Comparison of ENCODE assay signal across 10 cellular contexts in genomic region chr13:42836930-42837329, GRCh38. TPM values are rescaled to one million over a fixed set of nuclear protein-coding genes. Genes with fewer than 3 reads are reported as not detected.
A peak's percentile ranks its signal among the peaks of the same experiment; 100 is the strongest.
DNase-seq lines count a peak whose midpoint lies in the region; ATAC-seq and TF ChIP-seq lines count a peak whose summit lies in the region.
"Had no signal": no experiment of that assay in that cellular context is flagged by ENCODE, and none has a peak within 500 bp of the region (broad histone marks: within the 10 kb centered on the region; RNA-seq: fewer than 3 reads in every experiment).

No MANE protein-coding gene starts in this region.

- peaks cover 6% of the 10 kb centered on the region for H3K4me1 Mint-ChIP-seq in activated T-helper 17 cell treated with anti-CD3 and anti-CD28 coated beads, Interleukin-2, amount 50 U/mL, for 72 hours

- no peak overlapping the region for H3K27ac Mint-ChIP-seq in activated T-helper 17 cell treated with anti-CD3 and anti-CD28 coated beads, Interleukin-2, amount 50 U/mL, for 72 hours

- H3K27me3 Mint-ChIP-seq in activated T-helper 17 cell treated with anti-CD3 and anti-CD28 coated beads, Interleukin-2, amount 50 U/mL, for 72 hours: peaks cover 10% of the 10 kb centered on the region
- H3K27me3 Mint-ChIP-seq: brain had no signal

- H3K9me3 ChIP-seq in liver (ENCODE audit: control insufficient read depth in 4 of 4, low read length in 3 of 4): no peaks in the 10 kb centered on the region

- TF ChIP-seq RAD21 in liver (IDR thresholded peaks at IDR 0.05): peak; percentile 76 to 79

- peaks cover 0 to 9% (median 5%) of the 10 kb centered on the region in 4 donors for H3K4me1 ChIP-seq in liver (ENCODE audit: control insufficient read depth in 4 of 4, insufficient read depth in 4 of 4, low read length in 3 of 4)

- WGBS in liver: 12% methylated on average over 4 of the region's 4 CpGs

- TF ChIP-seq CTCF in liver (IDR thresholded peaks at IDR 0.05; ENCODE audit: low read depth, low read length, missing input control): peak; percentile 46

- H3K9ac ChIP-seq in liver (ENCODE audit: low read depth in 1 of 2, low read length in 2 of 2): peak overlapping the region in 1 of 2 donors; percentile 14

- no peak overlapping the region for H3K27ac ChIP-seq in liver (ENCODE audit: low read depth in 1 of 2, low read length in 2 of 2)

- H3K9me3 Mint-ChIP-seq in activated T-helper 17 cell treated with anti-CD3 and anti-CD28 coated beads, Interleukin-2, amount 50 U/mL, for 72 hours: no peaks in the 10 kb centered on the region
- H3K9me3 Mint-ChIP-seq: brain had no signal

- DNase-seq in AG20443 (ENCODE audit: low spot score) (peak; percentile 37), HT-29 (ENCODE audit: low spot score) (peak; percentile 48), amniotic epithelial cell (ENCODE audit: low read depth) (peak; percentile 53), COR-L47 (lab: John Stamatoyannopoulos, UW) (no peak)

- H3K4me3 Mint-ChIP-seq in activated T-helper 17 cell treated with anti-CD3 and anti-CD28 coated beads, Interleukin-2, amount 50 U/mL, for 72 hours: no peak overlapping the region
- H3K4me3 Mint-ChIP-seq: brain had no signal

- ATAC-seq in GM19463 (IDR thresholded peaks at IDR 0.05; ENCODE audit: unreplicated experiment) (no peak), HG02763 (IDR thresholded peaks at IDR 0.05; ENCODE audit: unreplicated experiment) (no peak)
- ATAC-seq in activated T-helper 17 cell treated with anti-CD3 and anti-CD28 coated beads, Interleukin-2, amount 50 U/mL, for 72 hours (replicated peaks): no peak

- H3K27me3 ChIP-seq in liver (ENCODE audit: control insufficient read depth in 4 of 4, insufficient read depth in 4 of 4, low read length in 3 of 4): no peaks in the 10 kb centered on the region

- no peak overlapping the region for H3K4me3 ChIP-seq in liver (ENCODE audit: low read depth in 1 of 3, low read length in 3 of 3)

- no peaks in the 10 kb centered on the region for H3K36me3 ChIP-seq in liver (ENCODE audit: control insufficient read depth in 4 of 4, insufficient read depth in 3 of 4, low read depth in 1 of 4, low read length in 3 of 4)

- H3K36me3 Mint-ChIP-seq in activated T-helper 17 cell treated with anti-CD3 and anti-CD28 coated beads, Interleukin-2, amount 50 U/mL, for 72 hours (ENCODE audit: low read depth): no peaks in the 10 kb centered on the region
- H3K36me3 Mint-ChIP-seq: brain had no signal

TF ChIP-seq in liver, 16 proteins besides CTCF, POLR2A, EP300 and RAD21:
- TF ChIP-seq FOXA2 (IDR thresholded peaks at IDR 0.05): peak; percentile 31
- peak; percentile 42 for TF ChIP-seq YY1 (IDR thresholded peaks at IDR 0.05)
- TF ChIP-seq EGR1 (IDR thresholded peaks at IDR 0.05; ENCODE audit: low read depth in 2 of 2): no peak
- TF ChIP-seq HNF4A (conservative IDR thresholded peaks at IDR 0.05): peak in 1 of 2 donors; percentile 41

RNA-seq across cellular contexts. Expression of gene FAM216B, which starts 55.5 kb away (rescaled TPM):
- total RNA-seq in HT-29 (2014; rRNA removed; shearing (Covaris generic)): not detected in 2 replicates
- not detected for total RNA-seq in liver
- not detected for polyA plus RNA-seq in liver
- total RNA-seq in activated T-helper 17 cell treated with anti-CD3 and anti-CD28 coated beads, Interleukin-2, amount 50 U/mL, for 72 hours: not detected
- total RNA-seq: T-helper 1 cell treated with Interleukin-12 subunit alpha and Interleukin-12 subunit beta and Interleukin-4 antibody, amounts not matched to agents 30 ng/mL and 1 ng/mL, for 36 hours had no signal
